13 cellular contexts compared by ENCODE assay signal in the genomic region with DNA sequence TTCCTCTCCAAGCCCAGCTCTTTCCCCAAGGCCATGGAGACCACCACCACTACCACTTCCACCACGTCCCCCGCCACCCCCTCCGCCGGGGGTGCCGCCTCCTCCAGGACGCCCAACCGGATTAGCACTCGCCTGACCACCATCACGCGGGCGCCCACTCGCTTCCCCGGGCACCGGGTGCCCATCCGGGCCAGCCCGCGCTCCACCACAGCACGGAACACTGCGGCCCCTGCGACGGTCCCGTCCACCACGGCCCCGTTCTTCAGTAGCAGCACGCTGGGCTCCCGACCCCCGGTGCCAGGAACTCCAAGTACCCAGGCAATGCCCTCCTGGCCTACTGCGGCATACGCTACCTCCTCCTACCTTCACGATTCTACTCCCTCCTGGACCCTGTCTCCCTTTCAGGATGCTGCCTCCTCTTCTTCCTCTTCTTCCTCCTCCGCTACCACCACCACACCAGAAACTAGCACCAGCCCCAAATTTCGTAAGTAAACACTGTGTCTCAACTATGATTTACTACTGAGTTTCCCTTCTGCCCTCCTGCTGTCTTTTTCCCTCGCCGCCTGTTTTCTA. TPM values are rescaled to one million over a fixed set of nuclear protein-coding genes. Genes with fewer than 3 reads are reported as not detected.
DNase-seq lines count a peak whose midpoint lies in the region; ATAC-seq and TF ChIP-seq lines count a peak whose summit lies in the region.
"Had no signal": no experiment of that assay in that cellular context is flagged by ENCODE, and none has a peak within 500 bp of the region (broad histone marks: within the 10 kb centered on the region; RNA-seq: fewer than 3 reads in every experiment).

No MANE protein-coding gene starts in this region.

- no peaks in the 10 kb centered on the region for H3K36me3 ChIP-seq in heart left ventricle
- no peaks in the 10 kb centered on the region for H3K36me3 ChIP-seq in right lobe of liver
- H3K36me3 ChIP-seq in thoracic aorta: no peaks in the 10 kb centered on the region
- H3K36me3 ChIP-seq in prostate gland: no peaks in the 10 kb centered on the region

- H3K4me3 ChIP-seq in heart left ventricle: peak overlapping the region in 11 of 12 donors; percentile 2 to 54 (median 22)
- peak overlapping the region in 2 of 3 donors; percentile 4 to 37 for H3K4me3 ChIP-seq in right lobe of liver
- peak overlapping the region; percentile 57 for H3K4me3 ChIP-seq in thoracic aorta
- H3K4me3 ChIP-seq in prostate gland: no peak overlapping the region

- H3K4me1 ChIP-seq in heart left ventricle: peaks cover 0 to 25% (median 10%) of the 10 kb centered on the region in 12 donors
- peaks cover 0 to 5% (median 0%) of the 10 kb centered on the region in 4 donors for H3K4me1 ChIP-seq in right lobe of liver
- H3K4me1 ChIP-seq in thoracic aorta (ENCODE audit: control insufficient read depth in 1 of 2, low read depth in 2 of 2): peaks cover 9 to 16% of the 10 kb centered on the region in 2 donors
- H3K4me1 ChIP-seq in prostate gland (replicated peaks): no peaks in the 10 kb centered on the region

- H3K4me1 Mint-ChIP-seq in activated naive CD8-positive, alpha-beta T cell treated with anti-CD3 and anti-CD28 coated beads, Interleukin-2, amount 50 U/mL, for 24 hours: peaks cover 9% of the 10 kb centered on the region

- TF ChIP-seq POLR2A in heart left ventricle (IDR thresholded peaks at IDR 0.05) (no peak), right lobe of liver (IDR thresholded peaks at IDR 0.05) (no peak), prostate gland (IDR thresholded peaks at IDR 0.05) (no peak)

- H3K27ac ChIP-seq in heart left ventricle: no peak overlapping the region
- H3K27ac ChIP-seq in right lobe of liver: no peak overlapping the region
- no peak overlapping the region for H3K27ac ChIP-seq in thoracic aorta
- no peak overlapping the region for H3K27ac ChIP-seq in prostate gland

- no peak for ATAC-seq in heart left ventricle
- no peak for ATAC-seq in Right ventricle myocardium superior (ENCODE audit: poor library complexity)
- no peak for ATAC-seq in activated naive CD8-positive, alpha-beta T cell treated with anti-CD3 and anti-CD28 coated beads, Interleukin-2, amount 50 U/mL, for 24 hours
- ATAC-seq in right lobe of liver: no peak
- ATAC-seq in thoracic aorta (ENCODE audit: insufficient number of reproducible peaks, low FRiP score, low read depth): no peak
- no peak for ATAC-seq in HG03045 (IDR thresholded peaks at IDR 0.05; ENCODE audit: unreplicated experiment)

- peak overlapping the region; percentile 54 for H3K4me3 Mint-ChIP-seq in activated naive CD8-positive, alpha-beta T cell treated with anti-CD3 and anti-CD28 coated beads, Interleukin-2, amount 50 U/mL, for 24 hours
- H3K4me3 Mint-ChIP-seq: dendritic cell treated with granulocyte-macrophage colony-stimulating factor and Interleukin-4, amounts not matched to agents 40 ng/mL and 50 ng/mL, for 4 days had no signal

- no peaks in the 10 kb centered on the region for H3K9me3 ChIP-seq in heart left ventricle
- H3K9me3 ChIP-seq in right lobe of liver: no peaks in the 10 kb centered on the region
- H3K9me3 ChIP-seq in thoracic aorta: no peaks in the 10 kb centered on the region
- no peaks in the 10 kb centered on the region for H3K9me3 ChIP-seq in prostate gland

- peaks cover 4% of the 10 kb centered on the region for H3K36me3 Mint-ChIP-seq in activated naive CD8-positive, alpha-beta T cell treated with anti-CD3 and anti-CD28 coated beads, Interleukin-2, amount 50 U/mL, for 24 hours (ENCODE audit: low read depth)

- intact Hi-C loops in heart left ventricle (cut with DNase I) (no loop called here), Right ventricle myocardium superior (cut with DNase I) (no loop called here), right lobe of liver (cut with DNase I) (no loop called here), prostate gland (cut with DNase I) (no loop called here)

- no peak for DNase-seq in heart left ventricle
- no peak for DNase-seq in Right ventricle myocardium superior
- no peak for DNase-seq in activated naive CD8-positive, alpha-beta T cell treated with anti-CD3 and anti-CD28 coated beads, Interleukin-2, amount 50 U/mL, for 24 hours
- peak in 1 of 3 donors; percentile 53 for DNase-seq in right lobe of liver
- DNase-seq in thoracic aorta (ENCODE audit: low spot score): no peak
- DNase-seq in prostate gland (ENCODE audit: low spot score): no peak
- no peak for DNase-seq in NCI-H1092 (lab: John Stamatoyannopoulos, UW)
- DNase-seq: COR-L47; Kasumi-1; OCI-M1; stimulated activated CD4-positive, alpha-beta T cell treated with anti-CD3 and anti-CD28 coated beads, Interleukin-4, amount 100 ng/mL, for 24 hours had no signal

- 2 to 4% (median 3%) methylated on average over 24 to 34 of the region's 34 CpGs for WGBS in heart left ventricle, 4 donors
- 7% methylated on average over 7 of the region's 34 CpGs for WGBS in right lobe of liver (ENCODE audit: insufficient coverage, low coverage, low lambda C conversion rate, missing lambda C conversion rate)
- WGBS in prostate gland: 4% methylated on average over 34 of the region's 34 CpGs

- no peak overlapping the region for H3K27ac Mint-ChIP-seq in activated naive CD8-positive, alpha-beta T cell treated with anti-CD3 and anti-CD28 coated beads, Interleukin-2, amount 50 U/mL, for 24 hours
- H3K27ac Mint-ChIP-seq: dendritic cell treated with granulocyte-macrophage colony-stimulating factor and Interleukin-4, amounts not matched to agents 40 ng/mL and 50 ng/mL, for 4 days had no signal

- H3K27me3 ChIP-seq in heart left ventricle (peaks cover 13 to 61% (median 43%) of the 10 kb centered on the region in 9 donors), right lobe of liver (peaks cover 0 to 3% of the 10 kb centered on the region in 2 donors), thoracic aorta (replicated peaks; ENCODE audit: insufficient read depth) (no peaks in the 10 kb centered on the region), prostate gland (replicated peaks; ENCODE audit: insufficient read depth) (peaks cover 13% of the 10 kb centered on the region)

- H3K27me3 Mint-ChIP-seq in activated naive CD8-positive, alpha-beta T cell treated with anti-CD3 and anti-CD28 coated beads, Interleukin-2, amount 50 U/mL, for 24 hours: peaks cover 52% of the 10 kb centered on the region

- no peak for TF ChIP-seq CTCF in heart left ventricle (IDR thresholded peaks at IDR 0.05)
- TF ChIP-seq CTCF in right lobe of liver (IDR thresholded peaks at IDR 0.05): no peak
- TF ChIP-seq CTCF in thoracic aorta (IDR thresholded peaks at IDR 0.05): no peak
- TF ChIP-seq CTCF in prostate gland (IDR thresholded peaks at IDR 0.05): no peak

- H3K9me3 Mint-ChIP-seq in activated naive CD8-positive, alpha-beta T cell treated with anti-CD3 and anti-CD28 coated beads, Interleukin-2, amount 50 U/mL, for 24 hours: no peaks in the 10 kb centered on the region
- H3K9me3 Mint-ChIP-seq: dendritic cell treated with granulocyte-macrophage colony-stimulating factor and Interleukin-4, amounts not matched to agents 40 ng/mL and 50 ng/mL, for 4 days had no signal

RNA-seq across cellular contexts. Expression of a gene that starts 0.8 kb away (rescaled TPM):
- total RNA-seq in heart left ventricle (under 1 TPM in 3 of 9 donors, not detected in 6; 0.19 to 0.41 (median 0.35) TPM), Right ventricle myocardium superior (0.19 TPM), right lobe of liver (under 1 TPM; 0.34 to 0.99 (median 0.75) TPM), thoracic aorta (under 1 TPM in 1 of 2 donors, not detected in 1; 0.41 TPM), prostate gland (under 1 TPM in 1 of 2 donors, not detected in 1; 0.97 TPM)
- polyA plus RNA-seq in heart left ventricle: under 1 TPM in 1 of 2 donors, not detected in 1; 0.11 TPM

Comparison
In these comparisons a context has a peak if more than half of its experiments do, and no peak if none do; other contexts are left out.
1. H3K4me3 ChIP-seq: peak in heart left ventricle (11 of 12), right lobe of liver (2 of 3) and thoracic aorta (single experiment); none in prostate gland (0 of 2).